In the genomic region with DNA sequence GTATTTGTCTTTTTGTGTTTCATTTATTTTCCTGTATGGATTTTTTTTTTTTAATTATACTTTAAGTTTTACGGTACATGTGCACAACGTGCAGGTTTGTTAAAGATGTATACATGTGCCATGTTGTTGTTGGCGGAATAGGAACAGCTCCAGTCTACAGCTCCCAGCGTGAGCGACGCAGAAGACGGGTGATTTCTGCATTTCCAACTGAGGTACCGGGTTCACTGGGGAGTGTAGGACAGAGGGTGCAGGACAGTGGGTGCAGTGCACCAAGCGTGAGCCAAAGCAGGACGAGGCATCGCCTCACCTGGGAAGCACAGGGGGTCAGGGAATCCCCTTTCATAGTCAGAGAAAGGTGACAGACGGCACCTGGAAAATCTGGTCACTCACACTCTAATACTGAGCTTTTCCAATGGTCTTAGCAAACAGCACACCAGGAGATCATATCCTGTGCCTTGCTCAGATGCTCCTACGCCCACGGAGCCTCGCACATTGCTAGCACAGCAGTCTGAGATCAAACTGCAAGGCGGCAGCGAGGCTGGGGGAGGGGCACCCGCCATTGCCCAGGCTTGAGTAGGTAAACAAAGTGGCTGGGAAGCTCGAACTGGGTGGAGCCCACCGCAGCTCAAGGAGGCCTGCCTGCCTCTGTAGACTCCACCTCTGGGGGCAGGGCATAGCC, we compare ENCODE assay signal across 7 cellular contexts. TPM values are rescaled to one million over a fixed set of nuclear protein-coding genes. Genes with fewer than 3 reads are reported as not detected.
A peak's percentile ranks its signal among the peaks of the same experiment; 100 is the strongest.
DNase-seq lines count a peak whose midpoint lies in the region; ATAC-seq, FAIRE-seq and TF ChIP-seq lines count a peak whose summit lies in the region.
"Not testable (repeated sequence)": the region's sequence is repeated elsewhere in the genome, so short reads cannot be mapped to it uniquely, and the experiment has no call there.

No MANE protein-coding gene starts in this region.

- not testable (repeated sequence) for H2BK12ac ChIP-seq in mesenchymal stem cell (ENCODE audit: low read length in 2 of 2)

- H3K4me1 ChIP-seq in HUES6 (ENCODE audit: control insufficient read depth, insufficient read depth, low read length) = peaks cover 14% of the 10 kb centered on the region
- H3K4me1 ChIP-seq in K562 (replicated peaks in 1 of 2; ENCODE audit: control insufficient read depth in 2 of 2, insufficient read depth in 2 of 2, low read length in 2 of 2) = peaks cover 8 to 23% of the 10 kb centered on the region in 2 experiments; a peak in 4 of 5 replicates
- H3K4me1 ChIP-seq in mesenchymal stem cell (ENCODE audit: control insufficient read depth, insufficient read depth, low read depth, low read length) = not testable (repeated sequence)

- not testable (repeated sequence) for H3K79me1 ChIP-seq in mesenchymal stem cell (replicated peaks; ENCODE audit: low read length, poor library complexity, severe bottlenecking)

- not testable (repeated sequence) for H3K9me3 ChIP-seq in HUES6 (ENCODE audit: control insufficient read depth, insufficient read depth, low read depth, low read length); K562 (replicated peaks; ENCODE audit: control insufficient read depth, insufficient read depth, low read depth, low read length); mesenchymal stem cell (ENCODE audit: control insufficient read depth, low read length)

- in situ Hi-C loops in K562 (cut with MboI) = not testable (repeated sequence)

- H3K4ac ChIP-seq in mesenchymal stem cell (ENCODE audit: low read depth in 1 of 2, low read length in 2 of 2) = not testable (repeated sequence)

- 29% methylated on average over 17 of the region's 20 CpGs for WGBS in K562 (ENCODE audit: insufficient coverage, low coverage, missing lambda C conversion rate)
- WGBS in mesenchymal stem cell = 75% methylated on average over 18 of the region's 20 CpGs

- POLR2A ChIA-PET in activated CD4-positive, alpha-beta T cell treated with anti-CD3 and anti-CD28 coated beads for 36 hours (lab: Charles Lee) = not testable (repeated sequence)
- POLR2A ChIA-PET in K562 (lab: Yijun Ruan, JAX) = interaction anchor here (1.0 kb wide), 1 partner anchor 20 kb away, joined by 4 read pairs; no protein-coding TSS in a partner anchor

- peak overlapping the region; percentile 7 for H4K91ac ChIP-seq in mesenchymal stem cell (ENCODE audit: low read length)

- H3K4me3 Mint-ChIP-seq in activated CD4-positive, alpha-beta T cell treated with anti-CD3 and anti-CD28 coated beads for 36 hours = not testable (repeated sequence)
- peak overlapping the region; percentile 17 for H3K4me3 Mint-ChIP-seq in activated T-cell treated with anti-CD3 and anti-CD28 coated beads, Interleukin-2, amount 50 U/mL, for 4 hours

- peak; percentile 47 for ATAC-seq in activated CD4-positive, alpha-beta T cell treated with anti-CD3 and anti-CD28 coated beads for 36 hours
- peak in 1 of 2 donors; percentile 38 for ATAC-seq in activated T-cell treated with anti-CD3 and anti-CD28 coated beads, Interleukin-2, amount 50 U/mL, for 4 hours
- peak; percentile 17 for ATAC-seq in K562

- H3K18ac ChIP-seq in mesenchymal stem cell (ENCODE audit: low read depth in 1 of 2, low read length in 2 of 2) = not testable (repeated sequence)

- H3K9ac ChIP-seq in HUES6 (ENCODE audit: low read length); mesenchymal stem cell (ENCODE audit: low read length): not testable (repeated sequence)
- peak overlapping the region; percentile 49 to 70 for H3K9ac ChIP-seq in K562 (ENCODE audit: insufficient read depth in 1 of 2, low read depth in 2 of 2, low read length in 2 of 2)

- H3K4me2 ChIP-seq in K562 (ENCODE audit: insufficient read depth, low read length) = peak overlapping the region; percentile 81
- H3K4me2 ChIP-seq in mesenchymal stem cell (ENCODE audit: low read length, poor library complexity, severe bottlenecking) = not testable (repeated sequence)

- not testable (repeated sequence) for H4K8ac ChIP-seq in mesenchymal stem cell (ENCODE audit: low read length)

- not testable (repeated sequence) for BruUV-seq in K562 (replicated peaks; lab: Mats Ljungman, UMichigan)

- not testable (repeated sequence) for TF ChIP-seq CTCF in K562 (IDR thresholded peaks at IDR 0.05 in 2 of 3, conservative IDR thresholded peaks at IDR 0.05 in 1 of 3; ENCODE audit: insufficient read depth in 2 of 3, low read depth in 1 of 3, low read length in 3 of 3)

- not testable (repeated sequence) for H3K27ac Mint-ChIP-seq in activated CD4-positive, alpha-beta T cell treated with anti-CD3 and anti-CD28 coated beads for 36 hours

- H4K20me1 ChIP-seq in K562 (replicated peaks; ENCODE audit: control insufficient read depth, insufficient read depth, low read length) = not testable (repeated sequence)

- H3K23ac ChIP-seq in mesenchymal stem cell (ENCODE audit: low read length in 2 of 2) = not testable (repeated sequence)

- H2BK15ac ChIP-seq in mesenchymal stem cell (ENCODE audit: low read depth, poor library complexity, severe bottlenecking) = not testable (repeated sequence)

- H3K4me3 ChIP-seq in HUES6 (ENCODE audit: low read depth, low read length) (peak overlapping the region; percentile 48; the same call in 1 of the 2 replicates), K562 (peak overlapping the region; percentile 28)
- H3K4me3 ChIP-seq in mesenchymal stem cell (ENCODE audit: insufficient read depth in 1 of 2, low read depth in 1 of 2, low read length in 2 of 2) = not testable (repeated sequence)

- not testable (repeated sequence) for H3K36me3 Mint-ChIP-seq in activated CD4-positive, alpha-beta T cell treated with anti-CD3 and anti-CD28 coated beads for 36 hours (ENCODE audit: low read depth); activated T-cell treated with anti-CD3 and anti-CD28 coated beads, Interleukin-2, amount 50 U/mL, for 4 hours (ENCODE audit: insufficient read depth)

- not testable (repeated sequence) for H3K27ac ChIP-seq in HUES6 (ENCODE audit: low read depth, low read length); mesenchymal stem cell (ENCODE audit: low read length, poor library complexity, severe bottlenecking)
- peak overlapping the region; percentile 65; the same call in 2 of the 3 replicates for H3K27ac ChIP-seq in K562 (ENCODE audit: extremely low read depth, low read depth, low read length)

- not testable (repeated sequence) for H3K36me3 ChIP-seq in HUES6 (ENCODE audit: control insufficient read depth, insufficient read depth, low read length); K562 (ENCODE audit: control insufficient read depth, insufficient read depth, low read length); mesenchymal stem cell (ENCODE audit: control insufficient read depth in 1 of 2, insufficient read depth in 2 of 2, low read depth in 1 of 2, low read length in 2 of 2)

- not testable (repeated sequence) for H3K27me3 ChIP-seq in HUES6 (ENCODE audit: control insufficient read depth, insufficient read depth, low read length); K562 (ENCODE audit: control insufficient read depth in 2 of 2, insufficient read depth in 2 of 2, low read length in 2 of 2); mesenchymal stem cell (ENCODE audit: control insufficient read depth in 1 of 2, insufficient read depth in 1 of 2, low read length in 2 of 2)

- H2BK120ac ChIP-seq in mesenchymal stem cell (ENCODE audit: low read depth, low read length) = not testable (repeated sequence)

- H2BK5ac ChIP-seq in mesenchymal stem cell (ENCODE audit: low read depth, low read length, poor library complexity, severe bottlenecking) = not testable (repeated sequence)

- not testable (repeated sequence) for H3K27me3 Mint-ChIP-seq in activated CD4-positive, alpha-beta T cell treated with anti-CD3 and anti-CD28 coated beads for 36 hours; activated T-cell treated with anti-CD3 and anti-CD28 coated beads, Interleukin-2, amount 50 U/mL, for 4 hours (ENCODE audit: low read depth)

- not testable (repeated sequence) for TF ChIP-seq POLR2A in K562 (conservative IDR thresholded peaks at IDR 0.05)

- not testable (repeated sequence) for H3K9me3 Mint-ChIP-seq in activated CD4-positive, alpha-beta T cell treated with anti-CD3 and anti-CD28 coated beads for 36 hours (ENCODE audit: low read depth); activated T-cell treated with anti-CD3 and anti-CD28 coated beads, Interleukin-2, amount 50 U/mL, for 4 hours

- H3K14ac ChIP-seq in mesenchymal stem cell (ENCODE audit: low read length in 2 of 2) = not testable (repeated sequence)

- FAIRE-seq in K562 (lab: Jason Lieb, UNC) = not testable (repeated sequence)

- CTCF ChIA-PET in activated CD4-positive, alpha-beta T cell treated with anti-CD3 and anti-CD28 coated beads for 36 hours (lab: Charles Lee) = not testable (repeated sequence)
- CTCF ChIA-PET in K562 (lab: Yijun Ruan, JAX; ENCODE audit: low intra/inter-chr PET ratio) = interaction anchor here (0.6 kb wide), 1 partner anchor 13 kb away, joined by 3 read pairs; no protein-coding TSS in a partner anchor

- DNase-seq in NCI-H774 (lab: John Stamatoyannopoulos, UW) = peak; percentile 69
- DNase-seq in activated CD4-positive, alpha-beta T cell treated with anti-CD3 and anti-CD28 coated beads for 36 hours = peak; percentile 70
- peak; percentile 58 for DNase-seq in activated T-cell treated with anti-CD3 and anti-CD28 coated beads, Interleukin-2, amount 50 U/mL, for 4 hours
- DNase-seq in K562 (ENCODE audit: extremely low read depth in 1 of 4, low spot score in 3 of 4) = peak in 1 of 4 experiments; percentile 52
- not testable (repeated sequence) for DNase-seq in mesenchymal stem cell
- DNase-seq in stimulated activated CD4-positive, alpha-beta T cell treated with anti-CD3 and anti-CD28 coated beads, Interleukin-2, amount 100 ng/mL, for 24 hours = peak; percentile 54 to 56

- not testable (repeated sequence) for TF ChIP-seq RAD21 in K562 (CRISPR knock-in tag; conservative IDR thresholded peaks at IDR 0.05 in 1 of 2, IDR thresholded peaks at IDR 0.05 in 1 of 2)

- not testable (repeated sequence) for H3K79me2 ChIP-seq in K562 (ENCODE audit: control insufficient read depth, insufficient read depth, low read length)

- H2AK5ac ChIP-seq in mesenchymal stem cell (ENCODE audit: low read length, severe bottlenecking) = not testable (repeated sequence)

- intact Hi-C loops in activated CD4-positive, alpha-beta T cell treated with anti-CD3 and anti-CD28 coated beads for 36 hours (cut with DNase I, micrococcal nuclease) = loop anchor here (2.0 to 10.0 kb wide), 2 partner anchors 17 to 1005 kb away; a partner anchor contains a TSS
- intact Hi-C loops in K562 (cut with micrococcal nuclease) = loop anchor here (2.0 kb wide), 1 partner anchor 17 kb away; a partner anchor contains a TSS

- TF ChIP-seq EP300 in K562 (IDR thresholded peaks at IDR 0.05; ENCODE audit: low read length) = not testable (repeated sequence)

- H3K9me1 ChIP-seq in K562 (ENCODE audit: control insufficient read depth, insufficient read depth, low read length) = not testable (repeated sequence)

- H2AFZ ChIP-seq in K562 (ENCODE audit: low read depth, low read length) = peak overlapping the region; percentile 97
- not testable (repeated sequence) for H2AFZ ChIP-seq in mesenchymal stem cell (ENCODE audit: low read depth, low read length)

- not testable (repeated sequence) for H3K4me1 Mint-ChIP-seq in activated CD4-positive, alpha-beta T cell treated with anti-CD3 and anti-CD28 coated beads for 36 hours
- H3K4me1 Mint-ChIP-seq in activated T-cell treated with anti-CD3 and anti-CD28 coated beads, Interleukin-2, amount 50 U/mL, for 4 hours (ENCODE audit: low read depth) = peaks cover 10% of the 10 kb centered on the region

RNA-seq across cellular contexts. Expression of a gene that starts 17.2 kb away (rescaled TPM):
- 100 to 1,000 TPM in 1 of 2 experiments, 10 to 100 TPM in 1; 85.4 to 112 TPM for total RNA-seq in activated CD4-positive, alpha-beta T cell treated with anti-CD3 and anti-CD28 coated beads for 36 hours
- 100 to 1,000 TPM; 134 to 167 (median 149) TPM for total RNA-seq in activated T-cell treated with anti-CD3 and anti-CD28 coated beads, Interleukin-2, amount 50 U/mL, for 4 hours
- 41.8 and 98.6 TPM in 2 replicates for total RNA-seq in K562 (2011; cell fraction: chromatin; rRNA removed; ENCODE audit: low replicate concordance)
- total RNA-seq in K562 (2011; cell fraction: nucleolus; rRNA removed) = 39.0 and 41.5 TPM in 2 replicates
- total RNA-seq in K562 (2011; cell fraction: nucleoplasm; rRNA removed) = 57.0 and 107 TPM in 2 replicates
- 73.9 and 74.3 TPM in 2 replicates for total RNA-seq in K562 (2014; rRNA removed)
- 112 and 130 TPM in 2 replicates for total RNA-seq in K562 (2014; rRNA removed; fragmentation: Illumina TruSeq; extraction: Trizol)
- total RNA-seq in K562 (2015; rRNA removed; fragmentation: Illumina TruSeq; extraction: Trizol) = 128 and 140 TPM in 2 replicates
- 88.9 and 103 TPM in 2 replicates for total RNA-seq in K562 (2021)
- 46.3 and 72.2 TPM in 2 replicates for polyA plus RNA-seq in K562 (2011; rRNA removed)
- polyA plus RNA-seq in K562 (2011; cell fraction: cytosol; rRNA removed) = 23.7 and 43.6 TPM in 2 replicates
- polyA plus RNA-seq in K562 (2011; cell fraction: nucleus; rRNA removed) = 38.6 and 47.6 TPM in 2 replicates
- 45.0 and 118 TPM in 2 replicates for polyA plus RNA-seq in K562 (2012)
- polyA plus RNA-seq in K562 (2014; fragmentation: Illumina TruSeq; extraction: Trizol) = 98.9 and 130 TPM in 2 replicates
- polyA plus RNA-seq in K562 (2014; fragmentation: Nextera tagmentation; extraction: Ambion mirVana) = 100 to 1,000 TPM; 112 to 148 TPM
- 68.7 and 79.0 TPM in 2 replicates for polyA plus RNA-seq in K562 (2014; rRNA removed)
- polyA minus RNA-seq in K562 (2011; rRNA and poly(A)+ RNA removed) = 88.3 and 118 TPM in 2 replicates
- 44.4 and 52.3 TPM in 2 replicates for polyA minus RNA-seq in K562 (2011; cell fraction: cytosol; rRNA and poly(A)+ RNA removed)
- 84.6 and 127 TPM in 2 replicates for polyA minus RNA-seq in K562 (2011; cell fraction: nucleus; rRNA and poly(A)+ RNA removed)
- 24.1 TPM for polyA plus RNA-seq in mesenchymal stem cell (2013, experiment 1 of 2)
- polyA plus RNA-seq in mesenchymal stem cell (2013, experiment 2 of 2) = 24.1 TPM
